In the genomic region with DNA sequence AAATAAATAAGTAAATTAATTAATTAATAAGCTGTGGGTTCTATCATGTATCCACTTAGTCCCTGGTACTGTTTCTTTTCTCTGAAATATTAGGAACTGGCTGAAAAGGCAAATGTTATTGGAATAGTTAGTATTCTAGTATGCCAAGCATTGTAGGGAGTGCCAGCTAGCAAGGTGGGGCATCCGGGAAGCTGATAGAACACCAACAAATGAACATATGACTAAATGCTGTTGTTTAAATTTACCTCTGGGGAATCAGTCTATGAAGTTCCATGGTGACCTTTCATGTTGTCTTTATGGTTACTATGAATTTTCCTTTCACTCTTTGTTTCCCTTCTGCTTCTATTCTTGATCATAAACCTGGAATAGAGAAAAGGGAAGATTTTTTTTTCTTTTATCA, we compare ENCODE assay signal across 2 cellular contexts.
TF ChIP-seq lines count a peak whose summit lies in the region.

No MANE protein-coding gene starts in this region.

TF ChIP-seq in SK-N-SH, 30 proteins besides CTCF, POLR2A, EP300 and RAD21 (continued from another document):
- no peak for TF ChIP-seq POLR2AphosphoS5 (IDR thresholded peaks at IDR 0.05; ENCODE audit: low read depth, low read length)
- TF ChIP-seq, protein P1, sequence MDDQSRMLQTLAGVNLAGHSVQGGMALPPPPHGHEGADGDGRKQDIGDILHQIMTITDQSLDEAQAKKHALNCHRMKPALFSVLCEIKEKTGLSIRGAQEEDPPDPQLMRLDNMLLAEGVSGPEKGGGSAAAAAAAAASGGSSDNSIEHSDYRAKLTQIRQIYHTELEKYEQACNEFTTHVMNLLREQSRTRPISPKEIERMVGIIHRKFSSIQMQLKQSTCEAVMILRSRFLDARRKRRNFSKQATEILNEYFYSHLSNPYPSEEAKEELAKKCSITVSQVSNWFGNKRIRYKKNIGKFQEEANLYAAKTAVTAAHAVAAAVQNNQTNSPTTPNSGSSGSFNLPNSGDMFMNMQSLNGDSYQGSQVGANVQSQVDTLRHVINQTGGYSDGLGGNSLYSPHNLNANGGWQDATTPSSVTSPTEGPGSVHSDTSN (IDR thresholded peaks at IDR 0.05): no peak
- TF ChIP-seq TAF1 (IDR thresholded peaks at IDR 0.05; ENCODE audit: borderline replicate concordance, low read depth, low read length): no peak
- no peak for TF ChIP-seq NFIC (IDR thresholded peaks at IDR 0.05; ENCODE audit: borderline replicate concordance)
- TF ChIP-seq, protein P2, sequence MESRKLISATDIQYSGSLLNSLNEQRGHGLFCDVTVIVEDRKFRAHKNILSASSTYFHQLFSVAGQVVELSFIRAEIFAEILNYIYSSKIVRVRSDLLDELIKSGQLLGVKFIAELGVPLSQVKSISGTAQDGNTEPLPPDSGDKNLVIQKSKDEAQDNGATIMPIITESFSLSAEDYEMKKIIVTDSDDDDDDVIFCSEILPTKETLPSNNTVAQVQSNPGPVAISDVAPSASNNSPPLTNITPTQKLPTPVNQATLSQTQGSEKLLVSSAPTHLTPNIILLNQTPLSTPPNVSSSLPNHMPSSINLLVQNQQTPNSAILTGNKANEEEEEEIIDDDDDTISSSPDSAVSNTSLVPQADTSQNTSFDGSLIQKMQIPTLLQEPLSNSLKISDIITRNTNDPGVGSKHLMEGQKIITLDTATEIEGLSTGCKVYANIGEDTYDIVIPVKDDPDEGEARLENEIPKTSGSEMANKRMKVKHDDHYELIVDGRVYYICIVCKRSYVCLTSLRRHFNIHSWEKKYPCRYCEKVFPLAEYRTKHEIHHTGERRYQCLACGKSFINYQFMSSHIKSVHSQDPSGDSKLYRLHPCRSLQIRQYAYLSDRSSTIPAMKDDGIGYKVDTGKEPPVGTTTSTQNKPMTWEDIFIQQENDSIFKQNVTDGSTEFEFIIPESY (IDR thresholded peaks at IDR 0.05; ENCODE audit: borderline replicate concordance, low read depth): no peak
- TF ChIP-seq ELF1 (IDR thresholded peaks at IDR 0.05): no peak
- no peak for TF ChIP-seq RXRA (IDR thresholded peaks at IDR 0.05; ENCODE audit: borderline replicate concordance, low read depth)

TF ChIP-seq in SK-N-SH treated with all-trans-retinoic acid at 6 μM for 48 hours, 23 proteins besides CTCF, POLR2A, EP300 and RAD21 (continued from another document):
- TF ChIP-seq, protein P3, sequence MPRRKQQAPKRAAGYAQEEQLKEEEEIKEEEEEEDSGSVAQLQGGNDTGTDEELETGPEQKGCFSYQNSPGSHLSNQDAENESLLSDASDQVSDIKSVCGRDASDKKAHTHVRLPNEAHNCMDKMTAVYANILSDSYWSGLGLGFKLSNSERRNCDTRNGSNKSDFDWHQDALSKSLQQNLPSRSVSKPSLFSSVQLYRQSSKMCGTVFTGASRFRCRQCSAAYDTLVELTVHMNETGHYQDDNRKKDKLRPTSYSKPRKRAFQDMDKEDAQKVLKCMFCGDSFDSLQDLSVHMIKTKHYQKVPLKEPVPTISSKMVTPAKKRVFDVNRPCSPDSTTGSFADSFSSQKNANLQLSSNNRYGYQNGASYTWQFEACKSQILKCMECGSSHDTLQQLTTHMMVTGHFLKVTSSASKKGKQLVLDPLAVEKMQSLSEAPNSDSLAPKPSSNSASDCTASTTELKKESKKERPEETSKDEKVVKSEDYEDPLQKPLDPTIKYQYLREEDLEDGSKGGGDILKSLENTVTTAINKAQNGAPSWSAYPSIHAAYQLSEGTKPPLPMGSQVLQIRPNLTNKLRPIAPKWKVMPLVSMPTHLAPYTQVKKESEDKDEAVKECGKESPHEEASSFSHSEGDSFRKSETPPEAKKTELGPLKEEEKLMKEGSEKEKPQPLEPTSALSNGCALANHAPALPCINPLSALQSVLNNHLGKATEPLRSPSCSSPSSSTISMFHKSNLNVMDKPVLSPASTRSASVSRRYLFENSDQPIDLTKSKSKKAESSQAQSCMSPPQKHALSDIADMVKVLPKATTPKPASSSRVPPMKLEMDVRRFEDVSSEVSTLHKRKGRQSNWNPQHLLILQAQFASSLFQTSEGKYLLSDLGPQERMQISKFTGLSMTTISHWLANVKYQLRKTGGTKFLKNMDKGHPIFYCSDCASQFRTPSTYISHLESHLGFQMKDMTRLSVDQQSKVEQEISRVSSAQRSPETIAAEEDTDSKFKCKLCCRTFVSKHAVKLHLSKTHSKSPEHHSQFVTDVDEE (CRISPR knock-in tag; IDR thresholded peaks at IDR 0.05): no peak
- no peak for TF ChIP-seq ZC3H10 (CRISPR knock-in tag; IDR thresholded peaks at IDR 0.05)
- no peak for TF ChIP-seq CSDC2 (CRISPR knock-in tag; IDR thresholded peaks at IDR 0.05)
- TF ChIP-seq ZNF70 (CRISPR knock-in tag; IDR thresholded peaks at IDR 0.05): no peak
- TF ChIP-seq, protein P4, sequence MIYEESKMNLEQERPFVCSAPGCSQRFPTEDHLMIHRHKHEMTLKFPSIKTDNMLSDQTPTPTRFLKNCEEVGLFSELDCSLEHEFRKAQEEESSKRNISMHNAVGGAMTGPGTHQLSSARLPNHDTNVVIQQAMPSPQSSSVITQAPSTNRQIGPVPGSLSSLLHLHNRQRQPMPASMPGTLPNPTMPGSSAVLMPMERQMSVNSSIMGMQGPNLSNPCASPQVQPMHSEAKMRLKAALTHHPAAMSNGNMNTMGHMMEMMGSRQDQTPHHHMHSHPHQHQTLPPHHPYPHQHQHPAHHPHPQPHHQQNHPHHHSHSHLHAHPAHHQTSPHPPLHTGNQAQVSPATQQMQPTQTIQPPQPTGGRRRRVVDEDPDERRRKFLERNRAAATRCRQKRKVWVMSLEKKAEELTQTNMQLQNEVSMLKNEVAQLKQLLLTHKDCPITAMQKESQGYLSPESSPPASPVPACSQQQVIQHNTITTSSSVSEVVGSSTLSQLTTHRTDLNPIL (CRISPR knock-in tag; IDR thresholded peaks at IDR 0.05; ENCODE audit: low read depth): no peak
- no peak for TF ChIP-seq OSR1 (CRISPR knock-in tag; IDR thresholded peaks at IDR 0.05)
- TF ChIP-seq TCF4 (CRISPR knock-in tag; IDR thresholded peaks at IDR 0.05; ENCODE audit: borderline replicate concordance): no peak
- TF ChIP-seq, protein P5, sequence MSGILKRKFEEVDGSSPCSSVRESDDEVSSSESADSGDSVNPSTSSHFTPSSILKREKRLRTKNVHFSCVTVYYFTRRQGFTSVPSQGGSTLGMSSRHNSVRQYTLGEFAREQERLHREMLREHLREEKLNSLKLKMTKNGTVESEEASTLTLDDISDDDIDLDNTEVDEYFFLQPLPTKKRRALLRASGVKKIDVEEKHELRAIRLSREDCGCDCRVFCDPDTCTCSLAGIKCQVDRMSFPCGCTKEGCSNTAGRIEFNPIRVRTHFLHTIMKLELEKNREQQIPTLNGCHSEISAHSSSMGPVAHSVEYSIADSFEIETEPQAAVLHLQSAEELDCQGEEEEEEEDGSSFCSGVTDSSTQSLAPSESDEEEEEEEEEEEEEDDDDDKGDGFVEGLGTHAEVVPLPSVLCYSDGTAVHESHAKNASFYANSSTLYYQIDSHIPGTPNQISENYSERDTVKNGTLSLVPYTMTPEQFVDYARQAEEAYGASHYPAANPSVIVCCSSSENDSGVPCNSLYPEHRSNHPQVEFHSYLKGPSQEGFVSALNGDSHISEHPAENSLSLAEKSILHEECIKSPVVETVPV (CRISPR knock-in tag; IDR thresholded peaks at IDR 0.05): no peak
- TF ChIP-seq, protein P6, sequence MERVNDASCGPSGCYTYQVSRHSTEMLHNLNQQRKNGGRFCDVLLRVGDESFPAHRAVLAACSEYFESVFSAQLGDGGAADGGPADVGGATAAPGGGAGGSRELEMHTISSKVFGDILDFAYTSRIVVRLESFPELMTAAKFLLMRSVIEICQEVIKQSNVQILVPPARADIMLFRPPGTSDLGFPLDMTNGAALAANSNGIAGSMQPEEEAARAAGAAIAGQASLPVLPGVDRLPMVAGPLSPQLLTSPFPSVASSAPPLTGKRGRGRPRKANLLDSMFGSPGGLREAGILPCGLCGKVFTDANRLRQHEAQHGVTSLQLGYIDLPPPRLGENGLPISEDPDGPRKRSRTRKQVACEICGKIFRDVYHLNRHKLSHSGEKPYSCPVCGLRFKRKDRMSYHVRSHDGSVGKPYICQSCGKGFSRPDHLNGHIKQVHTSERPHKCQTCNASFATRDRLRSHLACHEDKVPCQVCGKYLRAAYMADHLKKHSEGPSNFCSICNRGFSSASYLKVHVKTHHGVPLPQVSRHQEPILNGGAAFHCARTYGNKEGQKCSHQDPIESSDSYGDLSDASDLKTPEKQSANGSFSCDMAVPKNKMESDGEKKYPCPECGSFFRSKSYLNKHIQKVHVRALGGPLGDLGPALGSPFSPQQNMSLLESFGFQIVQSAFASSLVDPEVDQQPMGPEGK (CRISPR knock-in tag; IDR thresholded peaks at IDR 0.05; ENCODE audit: borderline replicate concordance): no peak
- TF ChIP-seq RARB (CRISPR knock-in tag; IDR thresholded peaks at IDR 0.05): no peak
- no peak for TF ChIP-seq ISL1 (CRISPR knock-in tag; IDR thresholded peaks at IDR 0.05)
- no peak for TF ChIP-seq GLIS3 (CRISPR knock-in tag; IDR thresholded peaks at IDR 0.05)
- TF ChIP-seq ZNF8 (CRISPR knock-in tag; IDR thresholded peaks at IDR 0.05): no peak
- TF ChIP-seq SNAI2 (CRISPR knock-in tag; IDR thresholded peaks at IDR 0.05): no peak
- no peak for TF ChIP-seq ZFP3 (CRISPR knock-in tag; IDR thresholded peaks at IDR 0.05)
- TF ChIP-seq ESRRG (CRISPR knock-in tag; IDR thresholded peaks at IDR 0.05): no peak
- no peak for TF ChIP-seq ZFP30 (CRISPR knock-in tag; IDR thresholded peaks at IDR 0.05)
TF ChIP-seq in SK-N-SH treated with all-trans-retinoic acid at 6 μM for 48 hours: peak in this region for 0.
